In the genomic region with DNA sequence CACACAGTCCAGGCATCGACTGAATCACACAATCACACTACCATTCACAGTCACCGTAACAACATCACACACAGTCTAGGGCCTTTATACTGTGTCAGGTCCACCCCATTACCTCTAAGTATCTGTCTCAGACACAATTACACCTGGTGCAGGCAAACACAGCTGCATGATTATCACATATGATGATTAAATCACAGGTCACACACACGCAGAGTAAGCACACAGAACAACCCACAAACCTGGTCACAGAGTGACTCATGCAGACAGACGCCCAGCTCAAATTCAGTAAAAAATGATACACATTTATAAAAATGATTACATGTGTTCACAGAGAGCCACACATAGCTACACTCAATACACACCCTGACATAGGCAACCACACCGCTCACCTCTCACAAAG, we compare ENCODE assay signal across 10 cellular contexts. TPM values are rescaled to one million over a fixed set of nuclear protein-coding genes. Genes with fewer than 3 reads are reported as not detected.
DNase-seq lines count a peak whose midpoint lies in the region; ATAC-seq and TF ChIP-seq lines count a peak whose summit lies in the region.
"Had no signal": no experiment of that assay in that cellular context is flagged by ENCODE, and none has a peak within 500 bp of the region (broad histone marks: within the 10 kb centered on the region; RNA-seq: fewer than 3 reads in every experiment).

No MANE protein-coding gene starts in this region.

- H3K27me3 Mint-ChIP-seq in Caco-2 (ENCODE audit: insufficient read depth, unreplicated experiment): no peaks in the 10 kb centered on the region
- peaks cover 2% of the 10 kb centered on the region for H3K27me3 Mint-ChIP-seq in glutamatergic neuron (ENCODE audit: unreplicated experiment)
- H3K27me3 Mint-ChIP-seq in chondrocyte (ENCODE audit: low read depth): no peaks in the 10 kb centered on the region
- no peaks in the 10 kb centered on the region for H3K27me3 Mint-ChIP-seq in CD14-positive monocyte (ENCODE audit: low read depth in 3 of 3)

- H3K4me1 Mint-ChIP-seq in Caco-2 (ENCODE audit: low read depth, unreplicated experiment) (peaks cover 5% of the 10 kb centered on the region), glutamatergic neuron (ENCODE audit: low read depth, unreplicated experiment) (peaks cover 7% of the 10 kb centered on the region), chondrocyte (ENCODE audit: low read depth) (peaks cover 6% of the 10 kb centered on the region), CD14-positive monocyte (peaks cover 6% of the 10 kb centered on the region)

- peaks cover 4% of the 10 kb centered on the region; the same call in 1 of the 2 replicates for H3K4me1 ChIP-seq in Caco-2
- peaks cover 13% of the 10 kb centered on the region for H3K4me1 ChIP-seq in KMS-11 (ENCODE audit: low read depth, poor library complexity, severe bottlenecking)
- peaks cover 26% of the 10 kb centered on the region for H3K4me1 ChIP-seq in mucosa of stomach (ENCODE audit: control insufficient read depth, insufficient read depth, low read length)

- H3K27me3 ChIP-seq in Caco-2 (replicated peaks; ENCODE audit: control insufficient read depth, insufficient read depth, low read length) (no peaks in the 10 kb centered on the region), KMS-11 (ENCODE audit: insufficient read depth, low read depth) (no peaks in the 10 kb centered on the region), mucosa of stomach (ENCODE audit: control insufficient read depth, insufficient read depth, low read length) (no peaks in the 10 kb centered on the region)
- H3K27me3 ChIP-seq: pancreas had no signal

- CTCF ChIA-PET in Caco-2 (lab: Charles Lee): no interaction called here

- H3K27ac ChIP-seq in KMS-11: no peak overlapping the region
- H3K27ac ChIP-seq: pancreas had no signal

- H3K79me2 ChIP-seq in KMS-11 (ENCODE audit: insufficient read depth, low read depth): peaks cover 21% of the 10 kb centered on the region

- no TSS peak for BruUV-seq in Caco-2 (replicated peaks; lab: Mats Ljungman, UMichigan)

- in situ Hi-C loops in astrocyte of the spinal cord (cut with HindIII; ENCODE audit: low sequenced_read_pairs): no loop called here

- POLR2A ChIA-PET in Caco-2 (lab: Charles Lee): no interaction called here

- no peak for DNase-seq in Caco-2
- no peak for DNase-seq in astrocyte of the spinal cord (ENCODE audit: low read depth, low spot score)
- no peak for DNase-seq in glutamatergic neuron
- DNase-seq in chondrocyte (ENCODE audit: low spot score): no peak
- DNase-seq in CD14-positive monocyte (ENCODE audit: low spot score): no peak
- DNase-seq: foreskin melanocyte, pancreas had no signal

- intact Hi-C loops in Caco-2 (cut with micrococcal nuclease; ENCODE audit: unreplicated experiment) (loop anchor here (1.0 to 2.0 kb wide), 3 partner anchors 20 to 47 kb away; a partner anchor contains a TSS), CD14-positive monocyte (cut with micrococcal nuclease) (loop anchor here (1.0 to 5.0 kb wide), 4 partner anchors 21 to 82 kb away; a partner anchor contains a TSS)

- H2AFZ ChIP-seq in KMS-11 (ENCODE audit: low read depth): no peak overlapping the region

- no peaks in the 10 kb centered on the region for H3K36me3 ChIP-seq in Caco-2 (ENCODE audit: control insufficient read depth, insufficient read depth, low read length)
- H3K36me3 ChIP-seq in KMS-11 (ENCODE audit: insufficient read depth): no peaks in the 10 kb centered on the region
- no peaks in the 10 kb centered on the region for H3K36me3 ChIP-seq in mucosa of stomach (ENCODE audit: control insufficient read depth, insufficient read depth, low read length)
- H3K36me3 ChIP-seq: pancreas had no signal

- H3K4me3 Mint-ChIP-seq in Caco-2 (ENCODE audit: unreplicated experiment): no peak overlapping the region
- H3K4me3 Mint-ChIP-seq in glutamatergic neuron (ENCODE audit: unreplicated experiment): no peak overlapping the region
- H3K4me3 Mint-ChIP-seq in chondrocyte (ENCODE audit: unreplicated experiment): no peak overlapping the region
- no peak overlapping the region for H3K4me3 Mint-ChIP-seq in CD14-positive monocyte

- peak overlapping the region; percentile 79 for H3K4me3 ChIP-seq in Caco-2 (ENCODE audit: low read depth, low read length)
- H3K4me3 ChIP-seq in KMS-11 (IDR thresholded peaks at IDR 0.05; ENCODE audit: insufficient read depth, low read depth, low read length): no peak overlapping the region
- peak overlapping the region; percentile 84 for H3K4me3 ChIP-seq in astrocyte of the spinal cord (ENCODE audit: low read depth, low read length)
- no peak overlapping the region for H3K4me3 ChIP-seq in mucosa of stomach (ENCODE audit: low read length)

- H3K9me3 ChIP-seq in Caco-2 (no peaks in the 10 kb centered on the region), mucosa of stomach (ENCODE audit: control insufficient read depth, low read length) (no peaks in the 10 kb centered on the region)
- H3K9me3 ChIP-seq: pancreas had no signal

- H3K4me2 ChIP-seq in KMS-11: peak overlapping the region; percentile 65; the same call in 1 of the 2 replicates

- no peak overlapping the region for H3K27ac Mint-ChIP-seq in Caco-2 (ENCODE audit: unreplicated experiment)
- H3K27ac Mint-ChIP-seq in glutamatergic neuron (ENCODE audit: unreplicated experiment): no peak overlapping the region
- no peak overlapping the region for H3K27ac Mint-ChIP-seq in chondrocyte (ENCODE audit: unreplicated experiment)
- H3K27ac Mint-ChIP-seq in CD14-positive monocyte: no peak overlapping the region

- H3K9ac ChIP-seq in KMS-11 (no peak overlapping the region), mucosa of stomach (ENCODE audit: low read length) (peak overlapping the region; percentile 77)

- no peaks in the 10 kb centered on the region for H4K20me1 ChIP-seq in KMS-11 (ENCODE audit: insufficient read depth)

- no peaks in the 10 kb centered on the region for H3K9me3 Mint-ChIP-seq in Caco-2 (ENCODE audit: unreplicated experiment)
- peaks cover 2% of the 10 kb centered on the region for H3K9me3 Mint-ChIP-seq in glutamatergic neuron (ENCODE audit: unreplicated experiment)
- H3K9me3 Mint-ChIP-seq in chondrocyte (ENCODE audit: low read depth): no peaks in the 10 kb centered on the region
- H3K9me3 Mint-ChIP-seq in CD14-positive monocyte: peaks cover 0 to 4% (median 0%) of the 10 kb centered on the region in 7 donors

- H3K36me3 Mint-ChIP-seq in Caco-2 (ENCODE audit: insufficient read depth, unreplicated experiment): no peaks in the 10 kb centered on the region
- H3K36me3 Mint-ChIP-seq in glutamatergic neuron (ENCODE audit: unreplicated experiment): no peaks in the 10 kb centered on the region
- H3K36me3 Mint-ChIP-seq in chondrocyte (ENCODE audit: low read depth): no peaks in the 10 kb centered on the region
- peaks cover 4 to 9% of the 10 kb centered on the region in 2 donors for H3K36me3 Mint-ChIP-seq in CD14-positive monocyte

- ATAC-seq in GM19324 (IDR thresholded peaks at IDR 0.05; ENCODE audit: low FRiP score, unreplicated experiment): no peak
- ATAC-seq: pancreas had no signal

- TF ChIP-seq CTCF in Caco-2 (IDR thresholded peaks at IDR 0.05; ENCODE audit: insufficient read depth in 1 of 2, low read depth in 1 of 2, low read length in 1 of 2, severe bottlenecking in 1 of 2, unreplicated experiment in 1 of 2) (no peak), KMS-11 (conservative IDR thresholded peaks at IDR 0.05; ENCODE audit: low read depth, low read length) (no peak), astrocyte of the spinal cord (IDR thresholded peaks at IDR 0.05; ENCODE audit: low read depth, low read length) (no peak), glutamatergic neuron (IDR thresholded peaks at IDR 0.05; ENCODE audit: partially characterized antibody, unreplicated experiment) (no peak), chondrocyte (IDR thresholded peaks at IDR 0.05) (no peak), CD14-positive monocyte (IDR thresholded peaks at IDR 0.05) (no peak)

RNA-seq across cellular contexts. Expression of a gene that starts 1.2 kb away (rescaled TPM):
- total RNA-seq in Caco-2 (2022): 4.0 and 4.3 TPM in 2 replicates
- 4.9 TPM for total RNA-seq in glutamatergic neuron (ENCODE audit: unreplicated experiment)
- 2.8 to 3.2 TPM (median 3.0 TPM) in 3 replicates for total RNA-seq in chondrocyte
- polyA plus RNA-seq in CD14-positive monocyte: under 1 TPM; 0.58 to 0.99 TPM

RNA-seq across cellular contexts. Expression of a gene that starts 20.4 kb away (rescaled TPM):
- 61.3 and 66.1 TPM in 2 replicates for total RNA-seq in Caco-2 (2022)
- 56.2 TPM for total RNA-seq in glutamatergic neuron (ENCODE audit: unreplicated experiment)
- 25.3 to 29.4 TPM (median 26.0 TPM) in 3 replicates for total RNA-seq in chondrocyte
- 10 to 100 TPM; 34.6 to 38.8 TPM for polyA plus RNA-seq in CD14-positive monocyte

RNA-seq across cellular contexts. Expression of a gene that starts 27.7 kb away (rescaled TPM):
- total RNA-seq in Caco-2 (2022) (1.6 and 2.8 TPM in 2 replicates), glutamatergic neuron (ENCODE audit: unreplicated experiment) (27.3 TPM), chondrocyte (49.7 to 53.8 TPM (median 50.2 TPM) in 3 replicates)
- 10 to 100 TPM; 30.2 to 54.5 TPM for polyA plus RNA-seq in CD14-positive monocyte

RNA-seq across cellular contexts. Expression of a gene that starts 36.9 kb away (rescaled TPM):
- total RNA-seq in Caco-2 (2022) (1.6 and 1.7 TPM in 2 replicates), glutamatergic neuron (ENCODE audit: unreplicated experiment) (3.5 TPM), chondrocyte (0.65 to 0.69 TPM (median 0.68 TPM) in 3 replicates)
- under 1 TPM; 0.28 to 0.41 TPM for polyA plus RNA-seq in CD14-positive monocyte

RNA-seq across cellular contexts. Expression of a gene that starts 46.9 kb away (rescaled TPM):
- total RNA-seq in Caco-2 (2022) (8.4 and 8.5 TPM in 2 replicates), glutamatergic neuron (ENCODE audit: unreplicated experiment) (24.8 TPM), chondrocyte (7.9 to 9.2 TPM (median 8.1 TPM) in 3 replicates)
- polyA plus RNA-seq in CD14-positive monocyte: under 1 TPM; 0.05 to 0.25 TPM

Comparison
In these comparisons a context has a peak if more than half of its experiments do, and no peak if none do; other contexts are left out.
1. H3K4me3 ChIP-seq: peak in Caco-2 (single experiment) and astrocyte of the spinal cord (single experiment); none in KMS-11 (single experiment) and mucosa of stomach (single experiment).